31 cellular contexts compared by ENCODE assay signal in the genomic region with DNA sequence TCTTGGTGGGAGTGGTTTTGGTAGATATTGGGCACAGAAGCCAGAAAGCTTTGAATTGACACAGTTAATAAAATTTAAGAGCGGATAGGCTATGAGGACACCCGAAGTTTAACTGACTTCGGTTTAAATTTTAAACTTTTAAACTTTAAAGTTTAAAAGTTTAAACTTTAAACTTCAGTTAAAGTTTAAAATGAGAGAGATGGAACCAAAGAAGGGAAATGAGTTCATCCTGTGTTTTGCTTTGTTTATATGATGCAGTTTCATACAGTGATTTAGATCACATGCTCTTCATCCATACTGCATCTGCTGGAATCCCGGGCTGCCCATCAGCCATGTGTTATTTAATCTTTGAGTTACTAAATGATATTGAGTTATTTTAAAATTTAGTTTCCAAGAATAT. TPM values are rescaled to one million over a fixed set of nuclear protein-coding genes. Genes with fewer than 3 reads are reported as not detected.
"Had no signal": no experiment of that assay in that cellular context is flagged by ENCODE, and none has a peak within 500 bp of the region (broad histone marks: within the 10 kb centered on the region; RNA-seq: fewer than 3 reads in every experiment).

No MANE protein-coding gene starts in this region.

- H3K4me3 ChIP-seq: heart right ventricle, hepatocyte, left ventricle myocardium inferior, lung, mucosa of descending colon, neural progenitor cell, psoas muscle, right atrium auricular region, right lobe of liver, suprapubic skin, thoracic aorta, tibial artery, upper lobe of right lung had no signal

- H3K36me3 ChIP-seq: heart right ventricle, left ventricle myocardium inferior, neural progenitor cell, neutrophil, right atrium auricular region, right lobe of liver, suprapubic skin, thoracic aorta, tibial artery, upper lobe of right lung had no signal

- H3K4me1 ChIP-seq: left ventricle myocardium inferior, neural progenitor cell, parathyroid adenoma, psoas muscle, right atrium auricular region, suprapubic skin, tibial artery, upper lobe of right lung had no signal

- ATAC-seq: heart right ventricle; left colon; mucosa of descending colon; naive thymus-derived CD4-positive, alpha-beta T cell; natural killer cell treated with Interleukin-12 subunit alpha and Interleukin-12 subunit beta and Interleukin-15 and Interleukin-18, amount 100 ng/mL, for 72 hours; psoas muscle; upper lobe of right lung had no signal

- H3K9me3 ChIP-seq: heart right ventricle, mucosa of descending colon, neutrophil, psoas muscle, right atrium auricular region, right lobe of liver, suprapubic skin, thoracic aorta, tibial artery, upper lobe of right lung had no signal

- H3K4me1 Mint-ChIP-seq: mesothelial cell of epicardium had no signal

- DNase-seq: heart right ventricle; left colon; left ventricle myocardium inferior; mesendoderm; mucosa of descending colon; naive thymus-derived CD4-positive, alpha-beta T cell; occipital lobe; psoas muscle; right lobe of liver; stimulated activated CD4-positive, alpha-beta T cell treated with anti-CD3 and anti-CD28 coated beads, Interleukin-12 subunit alpha, Interleukin-12 subunit beta, amount 100 ng/mL, for 4 hours; stimulated activated CD4-positive, alpha-beta T cell treated with anti-CD3 and anti-CD28 coated beads, Interleukin-15, amount 100 ng/mL, for 24 hours; stimulated activated CD4-positive, alpha-beta T cell treated with anti-CD3 and anti-CD28 coated beads, Interleukin-2, amount 100 ng/mL, for 24 hours; stimulated activated CD4-positive, alpha-beta T cell treated with anti-CD3 and anti-CD28 coated beads, Interleukin-4, amount 100 ng/mL, for 1 hour; stimulated activated naive CD4-positive, alpha-beta T cell; tibial artery; trophoblast cell; upper lobe of right lung had no signal

- H3K27ac ChIP-seq: heart right ventricle, hepatocyte, left ventricle myocardium inferior, neural progenitor cell, parathyroid adenoma, psoas muscle, right atrium auricular region, suprapubic skin, thoracic aorta, tibial artery, upper lobe of right lung had no signal

- H3K9me3 Mint-ChIP-seq: mesothelial cell of epicardium; natural killer cell treated with Interleukin-12 subunit alpha and Interleukin-12 subunit beta and Interleukin-15 and Interleukin-18, amount 100 ng/mL, for 72 hours; neural progenitor cell; stimulated activated naive CD8-positive, alpha-beta T cell treated with anti-CD3 and anti-CD28 coated beads, Interleukin-15, Interleukin-2, amounts not matched to agents 100 ng/mL and 50 ng/mL, for 24 hours had no signal

- H3K9ac ChIP-seq: neural progenitor cell, parathyroid adenoma had no signal

- H3K27me3 Mint-ChIP-seq: natural killer cell treated with Interleukin-12 subunit alpha and Interleukin-12 subunit beta and Interleukin-15 and Interleukin-18, amount 100 ng/mL, for 72 hours had no signal

- H3K36me3 Mint-ChIP-seq: mesothelial cell of epicardium; naive thymus-derived CD4-positive, alpha-beta T cell; natural killer cell treated with Interleukin-12 subunit alpha and Interleukin-12 subunit beta and Interleukin-15 and Interleukin-18, amount 100 ng/mL, for 72 hours; neural progenitor cell had no signal

- FAIRE-seq: keratinocyte, urothelium cell line had no signal

- H3K4me3 Mint-ChIP-seq: mesothelial cell of epicardium; naive thymus-derived CD4-positive, alpha-beta T cell; natural killer cell treated with Interleukin-12 subunit alpha and Interleukin-12 subunit beta and Interleukin-15 and Interleukin-18, amount 100 ng/mL, for 72 hours; neural progenitor cell; stimulated activated naive CD8-positive, alpha-beta T cell treated with anti-CD3 and anti-CD28 coated beads, Interleukin-15, Interleukin-2, amounts not matched to agents 100 ng/mL and 50 ng/mL, for 24 hours had no signal

- H3K27ac Mint-ChIP-seq: mesothelial cell of epicardium; naive thymus-derived CD4-positive, alpha-beta T cell; natural killer cell treated with Interleukin-12 subunit alpha and Interleukin-12 subunit beta and Interleukin-15 and Interleukin-18, amount 100 ng/mL, for 72 hours; neural progenitor cell; stimulated activated naive CD8-positive, alpha-beta T cell treated with anti-CD3 and anti-CD28 coated beads, Interleukin-15, Interleukin-2, amounts not matched to agents 100 ng/mL and 50 ng/mL, for 24 hours had no signal

RNA-seq across cellular contexts. Expression of a gene that starts 27.2 kb away (rescaled TPM):
- total RNA-seq: osteocyte had no signal
- polyA plus RNA-seq: naive thymus-derived CD4-positive, alpha-beta T cell had no signal
